Comparison of ENCODE assay signal across 8 cellular contexts in the genomic region with DNA sequence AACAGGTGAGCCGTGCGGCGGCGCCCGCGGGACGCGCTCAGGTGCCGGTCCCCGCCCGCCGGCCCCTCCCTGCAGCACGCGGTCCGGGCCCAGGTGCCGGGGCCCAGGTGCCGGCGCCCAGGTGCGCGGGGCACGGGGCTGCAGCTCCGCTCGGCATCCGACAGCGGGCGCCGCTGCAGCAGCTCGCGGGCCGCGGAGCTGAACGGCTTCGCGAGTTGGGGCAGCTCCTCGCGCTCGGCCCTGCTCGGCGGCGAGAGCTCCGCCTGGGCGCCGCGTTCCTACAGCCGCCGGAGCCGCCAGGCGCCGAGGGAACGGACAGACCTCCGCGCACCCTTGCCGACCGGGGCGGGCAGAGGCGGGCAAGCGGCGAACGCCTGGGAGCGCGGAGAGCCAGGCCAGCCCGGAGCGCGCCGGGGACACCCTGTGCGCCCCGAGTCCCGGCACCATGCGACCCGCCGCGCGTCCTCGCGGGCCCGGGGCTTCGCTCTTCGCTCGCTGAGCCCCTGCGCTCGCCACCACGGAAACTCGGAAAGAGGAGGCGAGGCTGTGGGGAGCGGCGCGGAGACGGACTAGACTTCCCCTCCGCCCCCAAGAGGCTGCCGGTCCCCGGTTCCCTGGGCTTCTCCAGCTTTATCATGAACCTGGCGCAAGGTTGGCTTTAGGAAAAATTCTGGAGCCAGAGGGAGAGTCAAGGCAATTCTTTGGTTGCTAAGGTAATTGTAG. TPM values are rescaled to one million over a fixed set of nuclear protein-coding genes. Genes with fewer than 3 reads are reported as not detected.
A peak's percentile ranks its signal among the peaks of the same experiment; 100 is the strongest.
DNase-seq lines count a peak whose midpoint lies in the region; ATAC-seq and TF ChIP-seq lines count a peak whose summit lies in the region.

A gene (plus strand): TSS at position 201 of the 723 bp plus-strand sequence.

- no peak for TF ChIP-seq POLR2A in breast epithelium (IDR thresholded peaks at IDR 0.05)

- intact Hi-C loops in breast epithelium (cut with DNase I; ENCODE audit: low total_unique reads): no loop called here

- no peaks in the 10 kb centered on the region for H3K9me3 ChIP-seq in breast epithelium

- no peaks in the 10 kb centered on the region for H3K4me1 ChIP-seq in breast epithelium

- DNase-seq in stimulated activated CD4-positive, alpha-beta T cell treated with anti-CD3 and anti-CD28 coated beads, Interleukin-12 subunit alpha, Interleukin-12 subunit beta, amount 100 ng/mL, for 4 hours: peak; percentile 15
- DNase-seq in stimulated activated CD4-positive, alpha-beta T cell treated with anti-CD3 and anti-CD28 coated beads, Interleukin-4, amount 100 ng/mL, for 24 hours: no peak
- DNase-seq in NCI-H526 (lab: John Stamatoyannopoulos, UW) (peak; percentile 41 to 95), breast epithelium (ENCODE audit: low spot score in 2 of 2) (peak in 1 of 2 donors; percentile 20), left lobe of liver (ENCODE audit: low spot score) (no peak), NAMALWA (ENCODE audit: low spot score) (no peak), AML-193 (lab: John Stamatoyannopoulos, UW) (no peak)
- peak; percentile 33 for DNase-seq in stimulated activated naive CD8-positive, alpha-beta T cell treated with anti-CD3 and anti-CD28 coated beads, Interleukin-15, Interleukin-2, amounts not matched to agents 100 U/mL and 50 U/mL, for 24 hours

- ATAC-seq in left lobe of liver: peak; percentile 85
- ATAC-seq in stimulated activated naive CD8-positive, alpha-beta T cell treated with anti-CD3 and anti-CD28 coated beads, Interleukin-15, Interleukin-2, amounts not matched to agents 100 U/mL and 50 U/mL, for 24 hours: peak; percentile 70

- H3K4me3 ChIP-seq in breast epithelium: peak within 1 kb of the TSS; percentile 32 to 68 (median 50)

- H3K36me3 ChIP-seq in breast epithelium: no peaks in the 10 kb centered on the region

- H3K27ac ChIP-seq in breast epithelium: peak within 1 kb of the TSS in 1 of 2 donors; percentile 48

- TF ChIP-seq CTCF in breast epithelium (IDR thresholded peaks at IDR 0.05): no peak

- H3K27me3 ChIP-seq in breast epithelium: peaks cover 0 to 17% of the 10 kb centered on the region in 2 donors

RNA-seq across cellular contexts. Expression of the gene that starts here (rescaled TPM):
- total RNA-seq in breast epithelium (1 to 10 TPM; 3.4 to 9.2 (median 4.5) TPM), left lobe of liver (not detected)

Comparison
In these comparisons a context has a peak if more than half of its experiments do, and no peak if none do; other contexts are left out.
1. DNase-seq: peak in stimulated activated CD4-positive, alpha-beta T cell treated with anti-CD3 and anti-CD28 coated beads, Interleukin-12 subunit alpha, Interleukin-12 subunit beta, amount 100 ng/mL, for 4 hours (single experiment), NCI-H526 (2 of 2) and stimulated activated naive CD8-positive, alpha-beta T cell treated with anti-CD3 and anti-CD28 coated beads, Interleukin-15, Interleukin-2, amounts not matched to agents 100 U/mL and 50 U/mL, for 24 hours (single experiment); none in stimulated activated CD4-positive, alpha-beta T cell treated with anti-CD3 and anti-CD28 coated beads, Interleukin-4, amount 100 ng/mL, for 24 hours (single experiment), left lobe of liver (single experiment), NAMALWA (single experiment) and AML-193 (0 of 2).
2. Peak in ATAC-seq in left lobe of liver; RNA of the gene not detected or under 1 TPM.